ENCODE assay signal across 9 cellular contexts in the genomic region with DNA sequence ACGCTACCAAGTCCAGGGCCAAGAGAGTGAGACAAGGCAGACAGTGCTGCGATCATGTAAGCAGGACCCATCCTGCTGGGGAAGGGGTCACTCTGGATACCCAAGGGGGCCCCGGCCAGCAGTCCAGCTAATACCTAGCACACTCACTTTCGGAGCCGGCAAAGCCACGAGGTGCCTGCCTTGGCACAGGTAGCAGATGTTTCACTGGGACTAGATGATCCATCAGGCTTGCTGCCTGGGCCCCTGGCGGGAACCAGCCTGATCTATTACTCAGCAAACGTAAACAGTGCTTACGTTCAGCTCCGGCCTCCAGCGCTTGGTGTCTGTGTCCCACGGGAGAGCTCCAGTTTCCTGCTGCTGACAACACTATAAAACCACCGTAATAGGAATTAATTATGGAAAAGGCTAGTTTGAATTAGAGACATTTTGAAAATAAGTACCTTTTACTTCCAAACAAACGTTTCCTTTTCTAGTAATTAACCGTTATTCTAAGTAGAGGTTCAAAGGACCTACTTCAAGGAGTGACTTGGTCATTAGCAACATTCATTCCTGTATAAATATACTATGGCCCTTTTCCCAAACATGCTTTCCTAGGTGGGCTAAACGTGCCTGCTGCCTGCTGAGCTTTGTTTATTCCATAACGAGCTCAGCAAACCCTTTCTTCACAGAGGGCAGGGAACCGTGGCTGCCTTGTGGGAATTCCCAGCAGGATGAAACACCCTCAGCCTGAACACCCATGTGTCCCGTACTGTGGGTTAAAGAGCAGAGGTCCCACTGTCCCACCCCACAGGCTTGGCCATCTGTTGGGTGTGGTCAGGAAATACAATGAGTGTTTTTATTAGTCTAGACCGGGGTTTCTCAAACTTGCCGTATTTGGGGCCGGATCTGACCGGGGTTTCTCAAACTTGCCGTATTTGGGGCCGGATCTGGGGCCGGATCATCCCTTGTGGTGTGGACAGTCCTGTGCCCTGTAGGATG. TPM values are rescaled to one million over a fixed set of nuclear protein-coding genes. Genes with fewer than 3 reads are reported as not detected.
A peak's percentile ranks its signal among the peaks of the same experiment; 100 is the strongest.
DNase-seq lines count a peak whose midpoint lies in the region; ATAC-seq and TF ChIP-seq lines count a peak whose summit lies in the region.
"Had no signal": no experiment of that assay in that cellular context is flagged by ENCODE, and none has a peak within 500 bp of the region (broad histone marks: within the 10 kb centered on the region; RNA-seq: fewer than 3 reads in every experiment).

No MANE protein-coding gene starts in this region.

- H3K9me3 Mint-ChIP-seq in H9: peaks cover 3% of the 10 kb centered on the region in 2 experiments; a peak in 2 of 5 replicates
- no peaks in the 10 kb centered on the region for H3K9me3 Mint-ChIP-seq in activated CD8-positive, alpha-beta T cell treated with anti-CD3 and anti-CD28 coated beads, Interleukin-2, amount 10 ng/mL, durations not matched to agents 7 days and 5 days (ENCODE audit: insufficient read depth)

- TF ChIP-seq POLR2A in esophagus squamous epithelium (IDR thresholded peaks at IDR 0.05) (no peak), gastrocnemius medialis (IDR thresholded peaks at IDR 0.05) (peak in 1 of 2 donors; percentile 30), vagina (IDR thresholded peaks at IDR 0.05) (no peak)

- no peak overlapping the region for H2BK5ac ChIP-seq in H9 (ENCODE audit: insufficient read length, low read length)

- TF ChIP-seq CTCF in H9 (conservative IDR thresholded peaks at IDR 0.05) (no peak), esophagus squamous epithelium (IDR thresholded peaks at IDR 0.05) (no peak), gastrocnemius medialis (IDR thresholded peaks at IDR 0.05 in 4 of 5, conservative IDR thresholded peaks at IDR 0.05 in 1 of 5) (no peak), OCI-LY7 (conservative IDR thresholded peaks at IDR 0.05; ENCODE audit: low read length) (no peak), vagina (IDR thresholded peaks at IDR 0.05) (no peak)

- H3K9me3 ChIP-seq in H9 (ENCODE audit: control insufficient read depth, low read depth, low read length) (no peaks in the 10 kb centered on the region), esophagus squamous epithelium (no peaks in the 10 kb centered on the region), gastrocnemius medialis (no peaks in the 10 kb centered on the region), OCI-LY7 (ENCODE audit: low read length) (no peaks in the 10 kb centered on the region), vagina (no peaks in the 10 kb centered on the region)
- H3K9me3 ChIP-seq: right lobe of liver had no signal

- no peak overlapping the region for H2BK12ac ChIP-seq in H9 (ENCODE audit: insufficient read length, low read depth, low read length)

- H3K9me2 ChIP-seq in OCI-LY7 (ENCODE audit: insufficient read depth, low read length): no peaks in the 10 kb centered on the region

- POLR2A ChIA-PET in activated CD8-positive, alpha-beta T cell treated with anti-CD3 and anti-CD28 coated beads, Interleukin-2, amount 10 ng/mL, durations not matched to agents 7 days and 5 days (lab: Charles Lee): no interaction called here
- POLR2A ChIA-PET in OCI-LY7 (lab: Charles Lee): interaction anchor here (0.7 kb wide), 1 partner anchor 1330 kb away, joined by 3 read pairs; no protein-coding TSS in a partner anchor

- H3K4ac ChIP-seq in H9 (ENCODE audit: low read depth, low read length): no peak overlapping the region

- H3K4me1 ChIP-seq in H9 (ENCODE audit: insufficient read depth, low read length): no peaks in the 10 kb centered on the region; the same call in 1 of the 2 replicates
- H3K4me1 ChIP-seq in esophagus squamous epithelium: peaks cover 11 to 43% (median 16%) of the 10 kb centered on the region in 3 donors
- peaks cover 13 to 14% of the 10 kb centered on the region in 2 donors for H3K4me1 ChIP-seq in gastrocnemius medialis
- no peaks in the 10 kb centered on the region for H3K4me1 ChIP-seq in OCI-LY7 (ENCODE audit: insufficient read depth, low read length, poor library complexity, severe bottlenecking)
- peaks cover 4% of the 10 kb centered on the region for H3K4me1 ChIP-seq in vagina
- H3K4me1 ChIP-seq: right lobe of liver had no signal

- no peak overlapping the region for H4K91ac ChIP-seq in H9 (ENCODE audit: insufficient read length, low read depth, low read length)

- H3K79me2 ChIP-seq in H9 (ENCODE audit: insufficient read depth, low read length) (peaks cover 9% of the 10 kb centered on the region; the same call in 1 of the 2 replicates), OCI-LY7 (ENCODE audit: insufficient read depth, low read depth, low read length) (no peaks in the 10 kb centered on the region)

- in situ Hi-C loops in gastrocnemius medialis (cut with MboI; ENCODE audit: low sequenced_read_pairs in 4 of 4): no loop called here

- CTCF ChIA-PET in activated CD8-positive, alpha-beta T cell treated with anti-CD3 and anti-CD28 coated beads, Interleukin-2, amount 10 ng/mL, durations not matched to agents 7 days and 5 days (lab: Charles Lee): no interaction called here
- CTCF ChIA-PET in OCI-LY7 (lab: Charles Lee; ENCODE audit: unreplicated experiment): no interaction called here

- no peak overlapping the region for H2AK5ac ChIP-seq in H9 (ENCODE audit: insufficient read length, low read length)

- ATAC-seq in gastrocnemius medialis: peak; percentile 85 to 91
- no peak for ATAC-seq in GM18520 (IDR thresholded peaks at IDR 0.05; ENCODE audit: unreplicated experiment)
- ATAC-seq in activated CD8-positive, alpha-beta T cell treated with anti-CD3 and anti-CD28 coated beads, Interleukin-2, amount 10 ng/mL, durations not matched to agents 7 days and 5 days: no peak

- no peaks in the 10 kb centered on the region for H3K23me2 ChIP-seq in H9 (ENCODE audit: insufficient read length, low read depth, low read length, poor library complexity, severe bottlenecking)

- no peak overlapping the region for H2AFZ ChIP-seq in H9 (ENCODE audit: low read length)
- H2AFZ ChIP-seq in OCI-LY7 (ENCODE audit: low read length): no peak overlapping the region

- no peak for DNase-seq in H9
- peak; percentile 77 for DNase-seq in NCI-H526 treated with DMSO at 0.1 percent for 48 hours (lab: John Stamatoyannopoulos, UW)
- no peak for DNase-seq in esophagus squamous epithelium (lab: John Stamatoyannopoulos, UW)
- DNase-seq in gastrocnemius medialis: peak; percentile 56 to 68
- no peak for DNase-seq in activated CD8-positive, alpha-beta T cell treated with anti-CD3 and anti-CD28 coated beads, Interleukin-2, amount 10 ng/mL, durations not matched to agents 7 days and 5 days
- DNase-seq in OCI-LY7 (ENCODE audit: low spot score): no peak
- DNase-seq in vagina (ENCODE audit: extremely low spot score in 2 of 2): no peak
- DNase-seq: right lobe of liver had no signal

- H3K9ac ChIP-seq in H9 (ENCODE audit: extremely low read depth, insufficient read length, low read length): no peak overlapping the region

- no peaks in the 10 kb centered on the region for H4K20me1 ChIP-seq in H9 (ENCODE audit: control insufficient read depth, insufficient read depth, insufficient read length)
- H4K20me1 ChIP-seq in OCI-LY7 (ENCODE audit: insufficient read depth, low read length): no peaks in the 10 kb centered on the region

- no peak overlapping the region for H3K27ac ChIP-seq in H9 (ENCODE audit: insufficient read length, low read depth, low read length)
- H3K27ac ChIP-seq in esophagus squamous epithelium: peak overlapping the region in 3 of 4 donors; percentile 51 to 55 (median 53)
- peak overlapping the region; percentile 8 to 68 (median 65) for H3K27ac ChIP-seq in gastrocnemius medialis
- H3K27ac ChIP-seq in OCI-LY7 (ENCODE audit: low read depth, low read length, poor library complexity, severe bottlenecking): no peak overlapping the region
- no peak overlapping the region for H3K27ac ChIP-seq in vagina
- H3K27ac ChIP-seq: right lobe of liver had no signal

- no peak overlapping the region for H3T11ph ChIP-seq in H9 (ENCODE audit: low read length)

- H3K27me3 ChIP-seq in H9 (ENCODE audit: insufficient read depth, low read length) (no peaks in the 10 kb centered on the region), esophagus squamous epithelium (no peaks in the 10 kb centered on the region), gastrocnemius medialis (no peaks in the 10 kb centered on the region), vagina (no peaks in the 10 kb centered on the region)
- H3K27me3 ChIP-seq: right lobe of liver had no signal

- H3K4me2 ChIP-seq in H9 (ENCODE audit: insufficient read depth, insufficient read length, low read length) (no peak overlapping the region), OCI-LY7 (ENCODE audit: low read length) (no peak overlapping the region)

- H2BK20ac ChIP-seq in H9 (ENCODE audit: low read depth, low read length, poor library complexity, severe bottlenecking): no peak overlapping the region

- H2BK120ac ChIP-seq in H9 (ENCODE audit: low read depth, low read length, poor library complexity, severe bottlenecking): no peak overlapping the region

- H3K36me3 ChIP-seq in esophagus squamous epithelium (peaks cover 0 to 12% (median 0%) of the 10 kb centered on the region in 3 donors), gastrocnemius medialis (no peaks in the 10 kb centered on the region), OCI-LY7 (ENCODE audit: insufficient read depth, low read length) (no peaks in the 10 kb centered on the region), vagina (no peaks in the 10 kb centered on the region)
- H3K36me3 ChIP-seq: right lobe of liver had no signal

- intact Hi-C loops in esophagus squamous epithelium (cut with DNase I) (no loop called here), gastrocnemius medialis (cut with DNase I; ENCODE audit: low total_unique reads) (loop anchor here (5.0 kb wide), 1 partner anchor 81 kb away; no protein-coding TSS in a partner anchor), OCI-LY7 (cut with micrococcal nuclease; ENCODE audit: unreplicated experiment) (no loop called here), vagina (cut with DNase I) (no loop called here)

- no peak overlapping the region for H3K23ac ChIP-seq in H9 (ENCODE audit: insufficient read length, low read depth, low read length)

- H4K5ac ChIP-seq in H9 (ENCODE audit: insufficient read length, low read depth, low read length): no peak overlapping the region

- peaks cover 9 to 39% (median 18%) of the 10 kb centered on the region in 3 experiments for H3K36me3 Mint-ChIP-seq in H9 (ENCODE audit: insufficient read depth in 1 of 3, low read depth in 3 of 3)
- H3K36me3 Mint-ChIP-seq in activated CD8-positive, alpha-beta T cell treated with anti-CD3 and anti-CD28 coated beads, Interleukin-2, amount 10 ng/mL, durations not matched to agents 7 days and 5 days (ENCODE audit: low read depth): no peaks in the 10 kb centered on the region

- peak overlapping the region in 1 of 3 experiments; percentile 81; a peak in 1 of 7 replicates for H3K27ac Mint-ChIP-seq in H9
- no peak overlapping the region for H3K27ac Mint-ChIP-seq in activated CD8-positive, alpha-beta T cell treated with anti-CD3 and anti-CD28 coated beads, Interleukin-2, amount 10 ng/mL, durations not matched to agents 7 days and 5 days

- H3K4me3 ChIP-seq in esophagus squamous epithelium: no peak overlapping the region
- H3K4me3 ChIP-seq in gastrocnemius medialis: peak overlapping the region in 1 of 4 donors; percentile 1
- no peak overlapping the region for H3K4me3 ChIP-seq in OCI-LY7 (ENCODE audit: low read depth, low read length, poor library complexity, severe bottlenecking)
- no peak overlapping the region for H3K4me3 ChIP-seq in vagina
- H3K4me3 ChIP-seq: right lobe of liver had no signal

- no peak overlapping the region for H2BK15ac ChIP-seq in H9 (ENCODE audit: low read depth, low read length)

- no peak overlapping the region for H3K18ac ChIP-seq in H9 (ENCODE audit: insufficient read length, low read depth, low read length)

- H3K27me3 Mint-ChIP-seq in H9 (ENCODE audit: low read depth): no peaks in the 10 kb centered on the region
- no peaks in the 10 kb centered on the region for H3K27me3 Mint-ChIP-seq in activated CD8-positive, alpha-beta T cell treated with anti-CD3 and anti-CD28 coated beads, Interleukin-2, amount 10 ng/mL, durations not matched to agents 7 days and 5 days (ENCODE audit: low read depth)

- WGBS in H9 (ENCODE audit: extremely low coverage, insufficient read length, low lambda C conversion rate): no CpG with 5 or more reads among the region's 26 CpGs
- WGBS in esophagus squamous epithelium, 2 donors: 24 to 45% methylated on average over 18 to 22 of the region's 26 CpGs

- H3K79me1 ChIP-seq in H9 (ENCODE audit: insufficient read depth, low read depth, low read length, poor library complexity, severe bottlenecking): no peaks in the 10 kb centered on the region

- no peak overlapping the region for H4K8ac ChIP-seq in H9 (replicated peaks; ENCODE audit: insufficient read length, low read depth, low read length)

- no peak overlapping the region for H3K4me3 Mint-ChIP-seq in H9
- no peak overlapping the region for H3K4me3 Mint-ChIP-seq in activated CD8-positive, alpha-beta T cell treated with anti-CD3 and anti-CD28 coated beads, Interleukin-2, amount 10 ng/mL, durations not matched to agents 7 days and 5 days

- no peak overlapping the region for H3K56ac ChIP-seq in H9 (ENCODE audit: insufficient read length, low read depth, low read length)

- peak overlapping the region; percentile 53; the same call in 1 of the 2 replicates for H3K14ac ChIP-seq in H9 (ENCODE audit: insufficient read depth, low read length)

- no TSS peak for BruUV-seq in OCI-LY7 (replicated peaks; lab: Mats Ljungman, UMichigan)

- peaks cover 20 to 22% of the 10 kb centered on the region in 2 experiments for H3K4me1 Mint-ChIP-seq in H9
- no peaks in the 10 kb centered on the region for H3K4me1 Mint-ChIP-seq in activated CD8-positive, alpha-beta T cell treated with anti-CD3 and anti-CD28 coated beads, Interleukin-2, amount 10 ng/mL, durations not matched to agents 7 days and 5 days (ENCODE audit: low read depth)

RNA-seq across cellular contexts. Expression of a gene that starts 18.4 kb away (rescaled TPM):
- 6.1 and 6.8 TPM in 2 replicates for total RNA-seq in H9 (2021)
- 10 to 100 TPM; 26.6 to 42.6 (median 37.6) TPM for total RNA-seq in esophagus squamous epithelium
- 10 to 100 TPM in 3 of 4 donors, 1 to 10 TPM in 1; 6.6 to 25.0 (median 14.6) TPM for total RNA-seq in gastrocnemius medialis
- total RNA-seq in activated CD8-positive, alpha-beta T cell treated with anti-CD3 and anti-CD28 coated beads, Interleukin-2, amount 10 ng/mL, durations not matched to agents 7 days and 5 days: under 1 TPM; 0.23 to 0.24 TPM
- not detected in 2 replicates for total RNA-seq in OCI-LY7 (2014; rRNA removed; shearing (Covaris generic))
- not detected in 2 replicates for total RNA-seq in OCI-LY7 (2022)
- total RNA-seq in vagina: 40.5 TPM

Comparison
In these comparisons a context has a peak if more than half of its experiments do, and no peak if none do; other contexts are left out.
1. DNase-seq: peak in NCI-H526 treated with DMSO at 0.1 percent for 48 hours (single experiment) and gastrocnemius medialis (2 of 2); none in H9 (single experiment), esophagus squamous epithelium (single experiment), activated CD8-positive, alpha-beta T cell treated with anti-CD3 and anti-CD28 coated beads, Interleukin-2, amount 10 ng/mL, durations not matched to agents 7 days and 5 days (single experiment), OCI-LY7 (single experiment) and vagina (0 of 2).
2. H3K27ac ChIP-seq: peak in esophagus squamous epithelium (3 of 4) and gastrocnemius medialis (4 of 4); none in H9 (single experiment), OCI-LY7 (single experiment) and vagina (single experiment).
3. ATAC-seq: peak in gastrocnemius medialis (2 of 2); none in GM18520 (single experiment) and activated CD8-positive, alpha-beta T cell treated with anti-CD3 and anti-CD28 coated beads, Interleukin-2, amount 10 ng/mL, durations not matched to agents 7 days and 5 days (single experiment).